Comparison of ENCODE assay signal across 8 cellular contexts in genomic region chr3:167734498-167735232, GRCh38.
DNase-seq lines count a peak whose midpoint lies in the region; ATAC-seq and FAIRE-seq lines count a peak whose summit lies in the region.

Gene PDCD10 (minus strand): TSS chr3:167734892. CDS start chr3:167720157, 14,735 bp downstream.

- peaks cover 33 to 49% (median 40%) of the 10 kb centered on the region in 11 experiments; a peak in 21 of 22 replicates for H4K20me1 ChIP-seq in BLaER1 treated with 17β-estradiol and CSF1 and Interleukin-3, amounts not matched to agents 10 nM and 100 nM

- H3K9ac ChIP-seq in BLaER1 treated with 17β-estradiol and CSF1 and Interleukin-3, amounts not matched to agents 10 nM and 100 nM: peak within 1 kb of the TSS; percentile 80 to 92 (median 88)

- peak within 1 kb of the TSS; percentile 67 to 90 (median 80) for H3K4me3 ChIP-seq in BLaER1 treated with 17β-estradiol and CSF1 and Interleukin-3, amounts not matched to agents 10 nM and 100 nM

- ATAC-seq in GM19324 (IDR thresholded peaks at IDR 0.05; ENCODE audit: low FRiP score, unreplicated experiment) (peak; percentile 94), HG03460 (IDR thresholded peaks at IDR 0.05; ENCODE audit: unreplicated experiment) (peak; percentile 80)

- FAIRE-seq in colon (lab: Jason Lieb, UNC): peak; percentile 89

- no peaks in the 10 kb centered on the region for H3K9me3 ChIP-seq in BLaER1 treated with 17β-estradiol and CSF1 and Interleukin-3, amounts not matched to agents 10 nM and 100 nM (replicated peaks in 1 of 11)

- DNase-seq in NCI-H524 treated with DMSO at 0.1 percent for 48 hours (lab: John Stamatoyannopoulos, UW): peak; percentile 99
- peak; percentile 96 for DNase-seq in activated CD4-positive, alpha-beta T cell treated with anti-CD3 and anti-CD28 coated beads for 4 hours
- DNase-seq in kidney glomerular epithelial cell (lab: John Stamatoyannopoulos, UW): peak; percentile 99
- DNase-seq in stimulated activated CD4-positive, alpha-beta T cell treated with anti-CD3 and anti-CD28 coated beads, Interleukin-1b, Interleukin-23, amount 100 ng/mL, for 1 hour (ENCODE audit: low read depth in 2 of 2): peak; percentile 83 to 91

- H3K27me3 ChIP-seq in BLaER1 treated with 17β-estradiol and CSF1 and Interleukin-3, amounts not matched to agents 10 nM and 100 nM: no peaks in the 10 kb centered on the region

- peaks cover 22 to 53% (median 38%) of the 10 kb centered on the region in 10 experiments for H3K4me1 ChIP-seq in BLaER1 treated with 17β-estradiol and CSF1 and Interleukin-3, amounts not matched to agents 10 nM and 100 nM

- H3K4me2 ChIP-seq in BLaER1 treated with 17β-estradiol and CSF1 and Interleukin-3, amounts not matched to agents 10 nM and 100 nM: peak within 1 kb of the TSS; percentile 79 to 96 (median 88)

- peaks cover 0 to 11% (median 5%) of the 10 kb centered on the region in 11 experiments; a peak in 6 of 22 replicates for H3K36me3 ChIP-seq in BLaER1 treated with 17β-estradiol and CSF1 and Interleukin-3, amounts not matched to agents 10 nM and 100 nM

- peak within 1 kb of the TSS; percentile 81 to 95 (median 91) for H3K27ac ChIP-seq in BLaER1 treated with 17β-estradiol and CSF1 and Interleukin-3, amounts not matched to agents 10 nM and 100 nM

Comparison
In these comparisons a context has a peak if more than half of its experiments do, and no peak if none do; other contexts are left out.
1. Peak in every context shown above with its lines: DNase-seq, ATAC-seq, H3K4me3 ChIP-seq and H3K27ac ChIP-seq.